In the genomic region with DNA sequence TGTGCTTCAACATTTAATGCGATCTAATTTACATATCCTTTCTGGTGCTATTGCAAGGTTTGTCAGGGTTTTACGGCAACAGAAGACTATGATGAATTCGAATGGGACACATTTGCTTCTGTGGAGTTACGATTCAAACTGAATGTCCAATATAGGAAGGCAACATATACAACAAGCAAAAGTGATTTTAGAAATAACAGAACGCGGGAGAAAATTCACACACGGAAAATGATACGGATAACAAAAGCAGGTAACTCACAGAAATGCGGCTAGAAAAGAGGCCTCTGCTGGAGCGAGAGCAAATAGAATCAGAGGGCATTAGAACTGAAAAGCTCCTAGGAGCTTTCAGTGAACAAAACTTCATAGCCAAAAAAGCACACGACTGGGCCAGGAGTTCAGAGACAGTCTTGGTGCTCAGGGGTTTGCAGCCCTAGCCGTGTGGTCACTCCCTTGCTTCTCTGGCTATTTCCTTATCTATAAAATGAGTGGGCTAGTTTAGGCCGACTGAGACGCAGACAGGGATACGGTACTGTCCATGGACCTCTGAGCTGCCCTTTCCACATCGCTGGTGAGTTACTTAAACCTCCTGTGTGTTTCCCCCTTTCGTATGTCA, we compare ENCODE assay signal across 1 cellular context.
A peak's percentile ranks its signal among the peaks of the same experiment; 100 is the strongest.
TF ChIP-seq lines count a peak whose summit lies in the region.

No MANE protein-coding gene starts in this region.

TF ChIP-seq in IMR-90, 13 proteins besides CTCF, POLR2A, EP300 and RAD21 (continued from another document):
- no peak for TF ChIP-seq RCOR1 (IDR thresholded peaks at IDR 0.05; ENCODE audit: insufficient replicate concordance, low read length)
- no peak for TF ChIP-seq USF2 (IDR thresholded peaks at IDR 0.05; ENCODE audit: low read depth, low read length)
- TF ChIP-seq SMC3 (IDR thresholded peaks at IDR 0.05; ENCODE audit: low read depth, low read length), result peak; percentile 7; the same call in 1 of the 2 replicates
